1 cellular context compared by ENCODE assay signal in the genomic region with DNA sequence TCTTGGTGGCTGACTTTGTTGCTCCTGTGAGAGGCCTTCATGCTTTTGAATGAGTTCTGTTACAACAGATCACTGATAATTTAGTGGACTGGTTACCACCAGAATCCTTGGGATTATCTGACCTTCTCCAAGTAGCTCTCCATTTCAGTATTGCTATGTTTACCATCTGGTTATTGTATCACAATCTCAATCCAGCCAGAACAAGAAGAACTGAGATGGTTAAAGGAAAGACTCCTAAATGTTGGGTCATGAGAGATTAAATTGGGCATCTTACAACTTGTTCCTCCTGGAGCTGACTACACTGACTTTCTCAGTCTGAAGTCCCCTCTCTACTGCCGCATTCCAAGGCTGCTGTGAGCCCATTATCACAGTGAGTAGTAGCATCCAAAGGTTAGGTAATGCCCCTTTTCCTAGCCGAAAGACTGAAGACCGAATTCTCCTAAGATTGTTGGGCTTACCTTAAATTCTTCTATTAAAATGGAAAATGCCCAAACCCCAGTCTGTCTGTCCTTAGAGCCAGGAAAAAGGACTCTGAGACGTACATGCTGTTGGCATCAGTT.
TF ChIP-seq lines count a peak whose summit lies in the region.

No MANE protein-coding gene starts in this region.

TF ChIP-seq in HepG2, 621 proteins besides CTCF, POLR2A, EP300 and RAD21 (continued from another document):
- TF ChIP-seq ATF7 (IDR thresholded peaks at IDR 0.05) (no peak), ATF7 (CRISPR knock-in tag; IDR thresholded peaks at IDR 0.05) (no peak), ZNF746 (CRISPR knock-in tag; IDR thresholded peaks at IDR 0.05) (no peak), HMG20B (CRISPR knock-in tag; conservative IDR thresholded peaks at IDR 0.05) (no peak), NR2C2 (CRISPR knock-in tag; IDR thresholded peaks at IDR 0.05; ENCODE audit: borderline replicate concordance) (no peak), EHMT2 (IDR thresholded peaks at IDR 0.05; ENCODE audit: borderline replicate concordance, low read depth, low read length) (no peak), TAF15 (IDR thresholded peaks at IDR 0.05; ENCODE audit: low read depth, low read length, poor library complexity, severe bottlenecking) (no peak)
- TF ChIP-seq, protein P1, sequence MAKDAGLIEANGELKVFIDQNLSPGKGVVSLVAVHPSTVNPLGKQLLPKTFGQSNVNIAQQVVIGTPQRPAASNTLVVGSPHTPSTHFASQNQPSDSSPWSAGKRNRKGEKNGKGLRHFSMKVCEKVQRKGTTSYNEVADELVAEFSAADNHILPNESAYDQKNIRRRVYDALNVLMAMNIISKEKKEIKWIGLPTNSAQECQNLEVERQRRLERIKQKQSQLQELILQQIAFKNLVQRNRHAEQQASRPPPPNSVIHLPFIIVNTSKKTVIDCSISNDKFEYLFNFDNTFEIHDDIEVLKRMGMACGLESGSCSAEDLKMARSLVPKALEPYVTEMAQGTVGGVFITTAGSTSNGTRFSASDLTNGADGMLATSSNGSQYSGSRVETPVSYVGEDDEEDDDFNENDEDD (CRISPR knock-in tag; IDR thresholded peaks at IDR 0.05; ENCODE audit: borderline replicate concordance): no peak
- TF ChIP-seq, protein P2, sequence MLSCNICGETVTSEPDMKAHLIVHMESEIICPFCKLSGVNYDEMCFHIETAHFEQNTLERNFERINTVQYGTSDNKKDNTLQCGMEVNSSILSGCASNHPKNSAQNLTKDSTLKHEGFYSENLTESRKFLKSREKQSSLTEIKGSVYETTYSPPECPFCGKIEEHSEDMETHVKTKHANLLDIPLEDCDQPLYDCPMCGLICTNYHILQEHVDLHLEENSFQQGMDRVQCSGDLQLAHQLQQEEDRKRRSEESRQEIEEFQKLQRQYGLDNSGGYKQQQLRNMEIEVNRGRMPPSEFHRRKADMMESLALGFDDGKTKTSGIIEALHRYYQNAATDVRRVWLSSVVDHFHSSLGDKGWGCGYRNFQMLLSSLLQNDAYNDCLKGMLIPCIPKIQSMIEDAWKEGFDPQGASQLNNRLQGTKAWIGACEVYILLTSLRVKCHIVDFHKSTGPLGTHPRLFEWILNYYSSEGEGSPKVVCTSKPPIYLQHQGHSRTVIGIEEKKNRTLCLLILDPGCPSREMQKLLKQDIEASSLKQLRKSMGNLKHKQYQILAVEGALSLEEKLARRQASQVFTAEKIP (CRISPR knock-in tag; IDR thresholded peaks at IDR 0.05; ENCODE audit: borderline replicate concordance): no peak
